In genomic region chr13:46654956-46655726, GRCh38 we compare ENCODE assay signal across 9 cellular contexts.
DNase-seq lines count a peak whose midpoint lies in the region; ATAC-seq, FAIRE-seq and TF ChIP-seq lines count a peak whose summit lies in the region.
"Had no signal": no experiment of that assay in that cellular context is flagged by ENCODE, and none has a peak within 500 bp of the region (broad histone marks: within the 10 kb centered on the region; RNA-seq: fewer than 3 reads in every experiment).

No MANE protein-coding gene starts in this region.

- H3K9ac ChIP-seq in H9 (ENCODE audit: extremely low read depth, insufficient read length, low read length): no peak overlapping the region

- H3K18ac ChIP-seq in H9 (ENCODE audit: insufficient read length, low read depth, low read length): no peak overlapping the region

- no peak for TF ChIP-seq CTCF in H9 (conservative IDR thresholded peaks at IDR 0.05)

- H2AK5ac ChIP-seq in H9 (ENCODE audit: insufficient read length, low read length): no peak overlapping the region

- no peak overlapping the region for H4K5ac ChIP-seq in H9 (ENCODE audit: insufficient read length, low read depth, low read length)

- no peak overlapping the region for H2BK120ac ChIP-seq in H9 (ENCODE audit: low read depth, low read length, poor library complexity, severe bottlenecking)

- no peaks in the 10 kb centered on the region for H3K27me3 Mint-ChIP-seq in H9 (ENCODE audit: low read depth)
- H3K27me3 Mint-ChIP-seq in activated naive CD8-positive, alpha-beta T cell treated with anti-CD3 and anti-CD28 coated beads for 36 hours: no peaks in the 10 kb centered on the region

- FAIRE-seq in urothelium cell line (lab: Jason Lieb, UNC): no peak

- peak overlapping the region; percentile 36 for H3T11ph ChIP-seq in H9 (ENCODE audit: low read length)

- H4K8ac ChIP-seq in H9 (replicated peaks; ENCODE audit: insufficient read length, low read depth, low read length): no peak overlapping the region

- H3K4me3 Mint-ChIP-seq in H9: no peak overlapping the region
- H3K4me3 Mint-ChIP-seq in activated naive CD8-positive, alpha-beta T cell treated with anti-CD3 and anti-CD28 coated beads for 36 hours: no peak overlapping the region

- no peak overlapping the region for H2BK15ac ChIP-seq in H9 (ENCODE audit: low read depth, low read length)

- H4K91ac ChIP-seq in H9 (ENCODE audit: insufficient read length, low read depth, low read length): no peak overlapping the region

- no peak overlapping the region for H3K14ac ChIP-seq in H9 (ENCODE audit: insufficient read depth, low read length)

- peaks cover 6 to 15% of the 10 kb centered on the region in 2 experiments; a peak in 3 of 4 replicates for H3K4me1 Mint-ChIP-seq in H9
- peaks cover 47% of the 10 kb centered on the region for H3K4me1 Mint-ChIP-seq in activated naive CD8-positive, alpha-beta T cell treated with anti-CD3 and anti-CD28 coated beads for 36 hours

- H2BK5ac ChIP-seq in H9 (ENCODE audit: insufficient read length, low read length): no peak overlapping the region

- H3K23ac ChIP-seq in H9 (ENCODE audit: insufficient read length, low read depth, low read length): no peak overlapping the region

- H3K4me1 ChIP-seq in H9 (ENCODE audit: insufficient read depth, low read length): no peaks in the 10 kb centered on the region; the same call in 1 of the 2 replicates

- H3K56ac ChIP-seq in H9 (ENCODE audit: insufficient read length, low read depth, low read length): no peak overlapping the region

- H3K27ac Mint-ChIP-seq in H9: peak overlapping the region in 1 of 3 experiments; percentile 56; a peak in 2 of 7 replicates
- peak overlapping the region; percentile 20 for H3K27ac Mint-ChIP-seq in activated naive CD8-positive, alpha-beta T cell treated with anti-CD3 and anti-CD28 coated beads for 36 hours

- H3K27ac ChIP-seq in H9 (ENCODE audit: insufficient read length, low read depth, low read length): no peak overlapping the region
- peak overlapping the region in 11 of 21 experiments; percentile 24 to 57 (median 39) for H3K27ac ChIP-seq in skin epidermis

- H3K4me3 ChIP-seq in skin epidermis: no peak overlapping the region

- no peak overlapping the region for H3K4me2 ChIP-seq in H9 (ENCODE audit: insufficient read depth, insufficient read length, low read length)

- peaks cover 0 to 3% (median 0%) of the 10 kb centered on the region in 3 experiments; a peak in 2 of 7 replicates for H3K36me3 Mint-ChIP-seq in H9 (ENCODE audit: insufficient read depth in 1 of 3, low read depth in 3 of 3)
- H3K36me3 Mint-ChIP-seq in activated naive CD8-positive, alpha-beta T cell treated with anti-CD3 and anti-CD28 coated beads for 36 hours: peaks cover 27% of the 10 kb centered on the region

- no peak overlapping the region for H3K4ac ChIP-seq in H9 (ENCODE audit: low read depth, low read length)

- no peaks in the 10 kb centered on the region for H3K27me3 ChIP-seq in H9 (ENCODE audit: insufficient read depth, low read length)

- DNase-seq in H9 (no peak), iris pigment epithelial cell (ENCODE audit: low read depth) (peak; percentile 36), HK-2 (ENCODE audit: unreplicated experiment) (no peak), urothelium cell line (ENCODE audit: low spot score) (no peak)
- no peak for DNase-seq in activated naive CD8-positive, alpha-beta T cell treated with anti-CD3 and anti-CD28 coated beads for 36 hours
- no peak for DNase-seq in activated effector memory CD4-positive, alpha-beta T cell treated with Interleukin-2 at 50 U/mL for 16 hours
- DNase-seq: NCI-H2081 had no signal

- H4K20me1 ChIP-seq in H9 (ENCODE audit: control insufficient read depth, insufficient read depth, insufficient read length): no peaks in the 10 kb centered on the region

- no peaks in the 10 kb centered on the region for H3K23me2 ChIP-seq in H9 (ENCODE audit: insufficient read length, low read depth, low read length, poor library complexity, severe bottlenecking)

- no peaks in the 10 kb centered on the region for H3K79me2 ChIP-seq in H9 (ENCODE audit: insufficient read depth, low read length)

- H3K9me3 ChIP-seq in H9 (ENCODE audit: control insufficient read depth, low read depth, low read length): no peaks in the 10 kb centered on the region

- ATAC-seq in HG02623 (IDR thresholded peaks at IDR 0.05; ENCODE audit: unreplicated experiment): no peak

- H3K79me1 ChIP-seq in H9 (ENCODE audit: insufficient read depth, low read depth, low read length, poor library complexity, severe bottlenecking): no peaks in the 10 kb centered on the region

- H3K9me3 Mint-ChIP-seq in H9: no peaks in the 10 kb centered on the region
- no peaks in the 10 kb centered on the region for H3K9me3 Mint-ChIP-seq in activated naive CD8-positive, alpha-beta T cell treated with anti-CD3 and anti-CD28 coated beads for 36 hours

- H2BK12ac ChIP-seq in H9 (ENCODE audit: insufficient read length, low read depth, low read length): no peak overlapping the region

- H2BK20ac ChIP-seq in H9 (ENCODE audit: low read depth, low read length, poor library complexity, severe bottlenecking): no peak overlapping the region

- no peak overlapping the region for H2AFZ ChIP-seq in H9 (ENCODE audit: low read length)

- no CpG with 5 or more reads among the region's 2 CpGs for WGBS in H9 (ENCODE audit: extremely low coverage, insufficient read length, low lambda C conversion rate)
